In the genomic region with DNA sequence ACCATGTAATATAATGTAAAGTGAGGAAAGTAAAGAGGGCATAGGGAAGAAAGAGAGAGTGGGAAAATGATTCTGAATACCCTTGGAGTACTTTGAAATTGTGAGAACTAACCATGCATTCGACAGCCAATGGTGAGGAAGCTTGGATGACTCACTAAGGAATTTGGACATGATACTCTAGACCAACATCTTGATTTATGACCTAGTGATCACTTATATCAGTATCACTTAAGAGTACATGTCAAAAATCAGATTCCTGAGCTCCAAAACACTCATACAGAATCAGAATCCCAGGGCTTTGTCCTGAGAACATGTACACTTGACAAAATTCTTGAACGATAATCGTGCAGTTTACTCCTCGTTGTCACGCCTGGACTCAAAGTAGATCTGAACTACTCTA, we compare ENCODE assay signal across 21 cellular contexts.
"Had no signal": no experiment of that assay in that cellular context is flagged by ENCODE, and none has a peak within 500 bp of the region (broad histone marks: within the 10 kb centered on the region; RNA-seq: fewer than 3 reads in every experiment).

No MANE protein-coding gene starts in this region.

- H3K4me1 ChIP-seq: body of pancreas, gastrocnemius medialis, heart left ventricle, lower lobe of right lung, pancreas, spleen, thyroid gland had no signal

- H3K27me3 ChIP-seq: body of pancreas, dorsolateral prefrontal cortex, gastrocnemius medialis, heart left ventricle, neutrophil, pancreas, spleen, thyroid gland had no signal

- H3K36me3 ChIP-seq: gastrocnemius medialis, heart left ventricle, lower lobe of right lung, neutrophil, pancreas, spleen, thyroid gland had no signal

- H3K27ac ChIP-seq: body of pancreas, dorsolateral prefrontal cortex, epithelial cell of prostate, gastrocnemius medialis, heart left ventricle, lower lobe of right lung, neutrophil, pancreas, spleen, thyroid gland had no signal

- H3K9me3 ChIP-seq: body of pancreas, gastrocnemius medialis, heart left ventricle, lower lobe of right lung, neutrophil, pancreas, thyroid gland had no signal

- ATAC-seq: activated CD8-positive, alpha-beta memory T cell treated with anti-CD3 and anti-CD28 coated beads, Interleukin-2, amount 10 ng/mL, durations not matched to agents 7 days and 5 days; body of pancreas; gastrocnemius medialis; heart left ventricle; lower lobe of right lung; natural killer cell; pancreas; sciatic nerve; stimulated activated naive B cell treated with anti-CD40 and anti-IgM and Interleukin-4, amounts not matched to agents 10 μg/mL and 1 μg/mL and 100 μg/mL, for 72 hours had no signal

- H3K4me3 ChIP-seq: body of pancreas, dorsolateral prefrontal cortex, gastrocnemius medialis, heart left ventricle, lower lobe of right lung, pancreas, spleen, thyroid gland had no signal

- DNase-seq: activated CD4-positive, alpha-beta memory T cell treated with anti-CD3 and anti-CD28 coated beads, Interleukin-2, amount 10 ng/mL, durations not matched to agents 7 days and 5 days; activated CD4-positive, alpha-beta T cell treated with anti-CD3 and anti-CD28 coated beads for 48 hours; activated CD4-positive, CD25-positive, alpha-beta regulatory T cell; activated CD8-positive, alpha-beta memory T cell treated with anti-CD3 and anti-CD28 coated beads, Interleukin-2, amount 10 ng/mL, durations not matched to agents 7 days and 5 days; amygdala; body of pancreas; caudate nucleus; dorsolateral prefrontal cortex; gastrocnemius medialis; heart left ventricle; left cardiac atrium; lower lobe of right lung; natural killer cell; pancreas; spleen; stimulated activated naive B cell treated with anti-CD40 and anti-IgM and Interleukin-4, amounts not matched to agents 10 μg/mL and 1 μg/mL and 100 μg/mL, for 72 hours; T-helper 9 cell; thyroid gland had no signal
